8 cellular contexts compared by ENCODE assay signal in the genomic region with DNA sequence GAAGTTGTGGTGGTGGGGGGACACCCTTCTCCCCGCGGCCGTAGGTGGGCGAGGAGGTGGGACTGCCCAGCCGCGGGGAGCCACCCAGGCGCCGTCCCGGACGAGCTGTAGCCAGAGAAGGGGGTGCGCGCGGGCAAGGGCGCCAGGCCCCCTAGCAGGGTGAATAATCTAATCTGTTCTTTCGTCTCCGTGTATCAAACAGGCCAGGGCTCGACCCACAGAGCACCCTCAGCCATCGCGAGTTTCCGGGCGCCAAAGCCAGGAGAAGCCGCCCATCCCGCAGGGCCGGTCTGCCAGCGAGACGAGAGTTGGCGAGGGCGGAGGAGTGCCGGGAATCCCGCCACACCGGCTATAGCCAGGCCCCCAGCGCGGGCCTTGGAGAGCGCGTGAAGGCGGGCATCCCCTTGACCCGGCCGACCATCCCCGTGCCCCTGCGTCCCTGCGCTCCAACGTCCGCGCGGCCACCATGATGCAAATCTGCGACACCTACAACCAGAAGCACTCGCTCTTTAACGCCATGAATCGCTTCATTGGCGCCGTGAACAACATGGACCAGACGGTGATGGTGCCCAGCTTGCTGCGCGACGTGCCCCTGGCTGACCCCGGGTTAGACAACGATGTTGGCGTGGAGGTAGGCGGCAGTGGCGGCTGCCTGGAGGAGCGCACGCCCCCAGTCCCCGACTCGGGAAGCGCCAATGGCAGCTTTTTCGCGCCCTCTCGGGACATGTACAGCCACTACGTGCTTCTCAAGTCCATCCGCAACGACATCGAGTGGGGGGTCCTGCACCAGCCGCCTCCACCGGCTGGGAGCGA. TPM values are rescaled to one million over a fixed set of nuclear protein-coding genes. Genes with fewer than 3 reads are reported as not detected.
DNase-seq lines count a peak whose midpoint lies in the region; ATAC-seq and TF ChIP-seq lines count a peak whose summit lies in the region.

No MANE protein-coding gene starts in this region.

- intact Hi-C loops in dendritic cell treated with granulocyte-macrophage colony-stimulating factor and Interleukin-4, amounts not matched to agents 40 ng/mL and 50 ng/mL, for 4 days (cut with micrococcal nuclease): loop anchor here (5.0 to 10.0 kb wide), 3 partner anchors 38 to 180 kb away; no protein-coding TSS in a partner anchor
- intact Hi-C loops in stomach (cut with DNase I; ENCODE audit: low total_unique reads): no loop called here

- H3K9me3 Mint-ChIP-seq in dendritic cell treated with granulocyte-macrophage colony-stimulating factor and Interleukin-4, amounts not matched to agents 40 ng/mL and 50 ng/mL, for 4 days: no peaks in the 10 kb centered on the region

- TF ChIP-seq EP300 in stomach (IDR thresholded peaks at IDR 0.05): no peak

- ATAC-seq in HG03280 (IDR thresholded peaks at IDR 0.05; ENCODE audit: unreplicated experiment) (peak; percentile 11), GM21737 (IDR thresholded peaks at IDR 0.05; ENCODE audit: unreplicated experiment) (no peak)

- H3K27ac ChIP-seq in VCaP: peak overlapping the region; percentile 88
- H3K27ac ChIP-seq in stomach: peak overlapping the region; percentile 93 to 95 (median 94)

- H3K27ac Mint-ChIP-seq in dendritic cell treated with granulocyte-macrophage colony-stimulating factor and Interleukin-4, amounts not matched to agents 40 ng/mL and 50 ng/mL, for 4 days: peak overlapping the region; percentile 95

- TF ChIP-seq CTCF in GM12875 (IDR thresholded peaks at IDR 0.05; ENCODE audit: borderline replicate concordance, insufficient read depth, low read depth, low read length) (no peak), VCaP (conservative IDR thresholded peaks at IDR 0.05) (no peak), stomach (IDR thresholded peaks at IDR 0.05) (no peak)

- peaks cover 0 to 5% (median 0%) of the 10 kb centered on the region in 4 donors for H3K9me3 ChIP-seq in stomach

- peaks cover 33% of the 10 kb centered on the region for H3K36me3 Mint-ChIP-seq in dendritic cell treated with granulocyte-macrophage colony-stimulating factor and Interleukin-4, amounts not matched to agents 40 ng/mL and 50 ng/mL, for 4 days (ENCODE audit: low read depth)

- DNase-seq in medulla oblongata (ENCODE audit: extremely low spot score) (peak; percentile 2), stomach (peak; percentile 52), NCI-H2196 treated with DMSO at 0.1 percent for 48 hours (lab: John Stamatoyannopoulos, UW; ENCODE audit: unreplicated experiment) (no peak)

- peak overlapping the region; percentile 82 for H3K4me3 Mint-ChIP-seq in dendritic cell treated with granulocyte-macrophage colony-stimulating factor and Interleukin-4, amounts not matched to agents 40 ng/mL and 50 ng/mL, for 4 days

- no peaks in the 10 kb centered on the region for H3K27me3 Mint-ChIP-seq in dendritic cell treated with granulocyte-macrophage colony-stimulating factor and Interleukin-4, amounts not matched to agents 40 ng/mL and 50 ng/mL, for 4 days

- no peaks in the 10 kb centered on the region for H3K36me3 ChIP-seq in stomach

- peaks cover 12% of the 10 kb centered on the region for H3K4me1 Mint-ChIP-seq in dendritic cell treated with granulocyte-macrophage colony-stimulating factor and Interleukin-4, amounts not matched to agents 40 ng/mL and 50 ng/mL, for 4 days (ENCODE audit: low read depth)

- H3K4me3 ChIP-seq in GM12875 (ENCODE audit: low read depth, low read length) (peak overlapping the region; percentile 80), stomach (peak overlapping the region; percentile 58 to 72 (median 67))

- peaks cover 0 to 40% (median 22%) of the 10 kb centered on the region in 4 donors for H3K4me1 ChIP-seq in stomach

- WGBS in stomach, 5 donors: 0 to 39% (median 13%) methylated on average over 10 to 75 of the region's 75 CpGs

- no peak for TF ChIP-seq POLR2A in stomach (IDR thresholded peaks at IDR 0.05)

- peaks cover 0 to 7% (median 0%) of the 10 kb centered on the region in 3 donors for H3K27me3 ChIP-seq in stomach

RNA-seq across cellular contexts. Expression of a gene that starts 3.4 kb away (rescaled TPM):
- total RNA-seq in stomach: 10 to 100 TPM; 16.7 to 69.3 (median 44.6) TPM
- polyA plus RNA-seq in stomach: 10 to 100 TPM; 31.1 to 59.4 (median 55.0) TPM
